In genomic region chr7:47283497-47284131, GRCh38 we compare ENCODE assay signal across 19 cellular contexts.
A peak's percentile ranks its signal among the peaks of the same experiment; 100 is the strongest.
DNase-seq lines count a peak whose midpoint lies in the region; ATAC-seq and TF ChIP-seq lines count a peak whose summit lies in the region.
"Had no signal": no experiment of that assay in that cellular context is flagged by ENCODE, and none has a peak within 500 bp of the region (broad histone marks: within the 10 kb centered on the region; RNA-seq: fewer than 3 reads in every experiment).

No MANE protein-coding gene starts in this region.

- H3K9me3 Mint-ChIP-seq in neural crest cell = no peaks in the 10 kb centered on the region
- peaks cover 2% of the 10 kb centered on the region for H3K9me3 Mint-ChIP-seq in CD8-positive, alpha-beta T cell
- H3K9me3 Mint-ChIP-seq in naive thymus-derived CD8-positive, alpha-beta T cell = peaks cover 0 to 11% (median 0%) of the 10 kb centered on the region in 9 donors

- no peak overlapping the region for H3K27ac ChIP-seq in CD8-positive, alpha-beta T cell (ENCODE audit: low read depth, low read length)
- H3K27ac ChIP-seq: neutrophil, SJSA1, skin epidermis had no signal

- H3K4me3 ChIP-seq in CD8-positive, alpha-beta T cell (ENCODE audit: low read depth, low read length) = no peak overlapping the region
- H3K4me3 ChIP-seq: SJSA1, skin epidermis had no signal

- H3K4me1 ChIP-seq in CD8-positive, alpha-beta T cell (ENCODE audit: insufficient read depth, low read length) = no peaks in the 10 kb centered on the region
- H3K4me1 ChIP-seq: SJSA1 had no signal

- ATAC-seq in esophagus mucosa = peak; percentile 71
- no peak for ATAC-seq in CD8-positive, alpha-beta T cell
- ATAC-seq in naive thymus-derived CD8-positive, alpha-beta T cell = no peak
- ATAC-seq: activated CD8-positive, alpha-beta T cell treated with anti-CD3 and anti-CD28 coated beads for 36 hours; stimulated activated naive CD8-positive, alpha-beta T cell treated with anti-CD3 and anti-CD28 coated beads, Interleukin-15, amount 100 ng/mL, for 72 hours had no signal

- POLR2A ChIA-PET in CD8-positive, alpha-beta T cell (lab: Charles Lee) = no interaction called here
- POLR2A ChIA-PET in naive thymus-derived CD8-positive, alpha-beta T cell (lab: Charles Lee) = no interaction called here

- intact Hi-C loops in CD8-positive, alpha-beta T cell (cut with DNase I, micrococcal nuclease) = no loop called here

- CTCF ChIA-PET in CD8-positive, alpha-beta T cell (lab: Charles Lee) = no interaction called here

- no peaks in the 10 kb centered on the region for H3K36me3 ChIP-seq in CD8-positive, alpha-beta T cell (ENCODE audit: insufficient read depth, low read length)
- H3K36me3 ChIP-seq: neutrophil had no signal

- H3K36me3 Mint-ChIP-seq in neural crest cell (ENCODE audit: low read depth) = peaks cover 24% of the 10 kb centered on the region
- H3K36me3 Mint-ChIP-seq in CD8-positive, alpha-beta T cell = no peaks in the 10 kb centered on the region
- H3K36me3 Mint-ChIP-seq in naive thymus-derived CD8-positive, alpha-beta T cell = no peaks in the 10 kb centered on the region

- H3K27me3 Mint-ChIP-seq in neural crest cell (ENCODE audit: low read depth) = no peaks in the 10 kb centered on the region
- no peaks in the 10 kb centered on the region for H3K27me3 Mint-ChIP-seq in CD8-positive, alpha-beta T cell (ENCODE audit: low read depth)
- H3K27me3 Mint-ChIP-seq in naive thymus-derived CD8-positive, alpha-beta T cell = peaks cover 0 to 9% (median 0%) of the 10 kb centered on the region in 5 donors

- no peak for TF ChIP-seq CTCF in neural crest cell (conservative IDR thresholded peaks at IDR 0.05)
- TF ChIP-seq CTCF in CD8-positive, alpha-beta T cell (IDR thresholded peaks at IDR 0.05) = no peak

- H3K9me3 ChIP-seq in CD8-positive, alpha-beta T cell (ENCODE audit: low read length) = no peaks in the 10 kb centered on the region
- H3K9me3 ChIP-seq: neutrophil, SJSA1 had no signal

- no peaks in the 10 kb centered on the region for H3K4me1 Mint-ChIP-seq in neural crest cell
- no peaks in the 10 kb centered on the region for H3K4me1 Mint-ChIP-seq in CD8-positive, alpha-beta T cell (ENCODE audit: low read depth)
- H3K4me1 Mint-ChIP-seq in naive thymus-derived CD8-positive, alpha-beta T cell = no peaks in the 10 kb centered on the region
- H3K4me1 Mint-ChIP-seq: stimulated activated naive CD8-positive, alpha-beta T cell treated with anti-CD3 and anti-CD28 coated beads, Interleukin-15, amount 100 ng/mL, for 72 hours had no signal

- H3K27me3 ChIP-seq in CD8-positive, alpha-beta T cell (ENCODE audit: insufficient read depth, low read length) = no peaks in the 10 kb centered on the region
- H3K27me3 ChIP-seq: neutrophil, SJSA1 had no signal

- DNase-seq in DMS53 treated with DMSO at 0.1 percent for 48 hours (lab: John Stamatoyannopoulos, UW; ENCODE audit: unreplicated experiment) (peak; percentile 89), HPDE6-E6E7 (ENCODE audit: extremely low spot score) (peak; percentile 79), neural crest cell (ENCODE audit: low read depth, low spot score) (no peak), DMS153 (lab: John Stamatoyannopoulos, UW) (no peak)
- no peak for DNase-seq in CD8-positive, alpha-beta T cell
- no peak for DNase-seq in naive thymus-derived CD8-positive, alpha-beta T cell
- DNase-seq in stimulated activated CD4-positive, alpha-beta T cell treated with anti-CD3 and anti-CD28 coated beads, Interleukin-12 subunit alpha, Interleukin-12 subunit beta, amount 100 ng/mL, for 4 hours = no peak
- DNase-seq: activated CD8-positive, alpha-beta T cell treated with anti-CD3 and anti-CD28 coated beads for 36 hours; amygdala; DMS79 treated with DMSO at 0.1 percent for 48 hours; IMR-90; NCI-H1092; NCI-H2227 treated with DMSO at 0.1 percent for 48 hours; stimulated activated naive CD8-positive, alpha-beta T cell treated with anti-CD3 and anti-CD28 coated beads, Interleukin-15, amount 100 ng/mL, for 72 hours had no signal

- no peak overlapping the region for H3K4me3 Mint-ChIP-seq in neural crest cell
- no peak overlapping the region for H3K4me3 Mint-ChIP-seq in CD8-positive, alpha-beta T cell
- no peak overlapping the region for H3K4me3 Mint-ChIP-seq in naive thymus-derived CD8-positive, alpha-beta T cell
- H3K4me3 Mint-ChIP-seq: activated CD8-positive, alpha-beta T cell treated with anti-CD3 and anti-CD28 coated beads for 36 hours; stimulated activated naive CD8-positive, alpha-beta T cell treated with anti-CD3 and anti-CD28 coated beads, Interleukin-15, amount 100 ng/mL, for 72 hours had no signal

- H3K27ac Mint-ChIP-seq in neural crest cell (ENCODE audit: unreplicated experiment) = peak overlapping the region; percentile 86
- H3K27ac Mint-ChIP-seq in CD8-positive, alpha-beta T cell = no peak overlapping the region
- H3K27ac Mint-ChIP-seq in naive thymus-derived CD8-positive, alpha-beta T cell = no peak overlapping the region
- H3K27ac Mint-ChIP-seq: activated CD8-positive, alpha-beta T cell treated with anti-CD3 and anti-CD28 coated beads for 36 hours; activated T-helper 2 cell treated with anti-CD3 and anti-CD28 coated beads, Interferon-gamma antibody, Interleukin-2, Interleukin-4, amounts not matched to agents 10 μg/mL and 5 μg/mL and 100 μg/mL, durations not matched to agents 14 hours and 24 hours and 36 hours; stimulated activated naive CD8-positive, alpha-beta T cell treated with anti-CD3 and anti-CD28 coated beads, Interleukin-15, amount 100 ng/mL, for 72 hours had no signal

Comparison
In these comparisons a context has a peak if more than half of its experiments do, and no peak if none do; other contexts are left out.
1. DNase-seq: peak in DMS53 treated with DMSO at 0.1 percent for 48 hours (single experiment) and HPDE6-E6E7 (single experiment); none in neural crest cell (single experiment), DMS153 (single experiment), CD8-positive, alpha-beta T cell (0 of 7), naive thymus-derived CD8-positive, alpha-beta T cell (0 of 10) and stimulated activated CD4-positive, alpha-beta T cell treated with anti-CD3 and anti-CD28 coated beads, Interleukin-12 subunit alpha, Interleukin-12 subunit beta, amount 100 ng/mL, for 4 hours (single experiment).